8 cellular contexts compared by ENCODE assay signal in the genomic region with DNA sequence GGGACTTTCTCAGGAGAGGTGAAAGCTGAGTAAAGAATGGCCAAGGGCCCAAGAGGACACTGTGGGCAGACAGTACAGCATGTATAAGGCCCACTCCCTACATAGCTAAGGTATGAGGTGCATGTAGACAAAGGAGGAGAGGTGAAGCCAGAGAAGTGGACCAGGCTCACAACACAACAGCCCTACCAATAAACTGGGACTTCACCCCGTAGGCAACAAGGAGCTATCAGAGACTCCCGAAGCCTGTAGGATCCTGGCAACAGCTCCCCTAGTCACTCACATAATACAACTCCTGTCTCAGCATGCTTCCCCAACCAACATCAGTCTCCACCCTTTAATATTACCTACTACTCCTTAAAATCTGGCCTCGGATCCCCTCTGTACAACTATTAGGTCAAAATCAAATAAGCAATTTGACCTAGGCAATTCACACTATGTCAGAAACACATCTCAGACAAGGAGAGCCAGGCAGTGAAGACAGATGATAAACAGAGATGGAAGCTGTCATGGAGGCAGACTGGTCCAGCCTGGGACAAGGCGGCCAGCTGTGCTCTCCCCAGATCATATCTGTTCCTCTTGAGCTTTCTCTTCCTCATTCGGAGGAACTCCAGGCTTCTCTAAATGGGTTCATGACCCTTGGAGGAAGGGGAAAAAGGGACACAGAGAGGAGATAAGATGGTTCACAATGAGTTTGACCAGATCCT. TPM values are rescaled to one million over a fixed set of nuclear protein-coding genes. Genes with fewer than 3 reads are reported as not detected.
A peak's percentile ranks its signal among the peaks of the same experiment; 100 is the strongest.
DNase-seq lines count a peak whose midpoint lies in the region; ATAC-seq and TF ChIP-seq lines count a peak whose summit lies in the region.

No MANE protein-coding gene starts in this region.

- H3K9me3 ChIP-seq in sigmoid colon (no peaks in the 10 kb centered on the region), Peyer's patch (no peaks in the 10 kb centered on the region)

- peaks cover 30% of the 10 kb centered on the region for H3K36me3 Mint-ChIP-seq in GM23338 (ENCODE audit: low read depth)

- no peaks in the 10 kb centered on the region for H3K9me3 Mint-ChIP-seq in GM23338

- WGBS in sigmoid colon, 2 donors = 77% methylated on average over 5 of the region's 5 CpGs

- peaks cover 24% of the 10 kb centered on the region for H3K4me1 Mint-ChIP-seq in GM23338

- H3K4me3 Mint-ChIP-seq in GM23338 = peak overlapping the region; percentile 90

- no peak for DNase-seq in GM23338 (ENCODE audit: low spot score)
- peak; percentile 7 for DNase-seq in RPMI8226
- DNase-seq in epithelial cell of proximal tubule (ENCODE audit: low read depth) = no peak
- DNase-seq in sigmoid colon = no peak
- no peak for DNase-seq in Peyer's patch

- H3K4me3 ChIP-seq in GM23338 = peak overlapping the region; percentile 83
- H3K4me3 ChIP-seq in epithelial cell of proximal tubule (ENCODE audit: low read depth, low read length) = peak overlapping the region; percentile 71
- peak overlapping the region in 3 of 4 donors; percentile 72 to 89 (median 76) for H3K4me3 ChIP-seq in sigmoid colon
- peak overlapping the region in 2 of 4 donors; percentile 76 to 80 for H3K4me3 ChIP-seq in Peyer's patch

- no peaks in the 10 kb centered on the region for H3F3A ChIP-seq in GM23338 (replicated peaks; ENCODE audit: low read depth)

- no peak overlapping the region; the same call in 1 of the 2 replicates for H2AFZ ChIP-seq in GM23338

- H3K79me2 ChIP-seq in GM23338 (replicated peaks; ENCODE audit: insufficient read depth) = peaks cover 56% of the 10 kb centered on the region

- no peak for TF ChIP-seq CTCF in GM23338 (conservative IDR thresholded peaks at IDR 0.05; ENCODE audit: low read depth in 2 of 2)
- TF ChIP-seq CTCF in epithelial cell of proximal tubule (conservative IDR thresholded peaks at IDR 0.05; ENCODE audit: low read depth, low read length) = no peak
- TF ChIP-seq CTCF in sigmoid colon (IDR thresholded peaks at IDR 0.05) = no peak
- no peak for TF ChIP-seq CTCF in Peyer's patch (IDR thresholded peaks at IDR 0.05)

- H3K27ac ChIP-seq in GM23338 (ENCODE audit: low read depth) = no peak overlapping the region
- peak overlapping the region in 2 of 4 donors; percentile 91 to 94 for H3K27ac ChIP-seq in sigmoid colon
- H3K27ac ChIP-seq in Peyer's patch = no peak overlapping the region

- peaks cover 45% of the 10 kb centered on the region for H4K20me1 ChIP-seq in GM23338 (replicated peaks; ENCODE audit: insufficient read depth)

- H3K27me3 ChIP-seq in GM23338 (ENCODE audit: insufficient read depth) (no peaks in the 10 kb centered on the region), sigmoid colon (no peaks in the 10 kb centered on the region), Peyer's patch (no peaks in the 10 kb centered on the region)

- H3K36me3 ChIP-seq in GM23338 (ENCODE audit: insufficient read depth) = no peaks in the 10 kb centered on the region
- peaks cover 0 to 6% (median 2%) of the 10 kb centered on the region in 4 donors for H3K36me3 ChIP-seq in sigmoid colon
- H3K36me3 ChIP-seq in Peyer's patch = no peaks in the 10 kb centered on the region

- no peak for ATAC-seq in GM23338
- ATAC-seq in GM18858 (IDR thresholded peaks at IDR 0.05; ENCODE audit: unreplicated experiment) = no peak
- no peak for ATAC-seq in GM21529 (IDR thresholded peaks at IDR 0.05; ENCODE audit: unreplicated experiment)
- ATAC-seq in GM21390 (IDR thresholded peaks at IDR 0.05; ENCODE audit: unreplicated experiment) = no peak

- TF ChIP-seq POLR2A in sigmoid colon (IDR thresholded peaks at IDR 0.05) = no peak
- no peak for TF ChIP-seq POLR2A in Peyer's patch (IDR thresholded peaks at IDR 0.05)

- no peaks in the 10 kb centered on the region for H3K9me2 ChIP-seq in GM23338 (ENCODE audit: insufficient read depth)

- H3K4me1 ChIP-seq in GM23338 (ENCODE audit: insufficient read depth) (peaks cover 11% of the 10 kb centered on the region; the same call in 1 of the 2 replicates), sigmoid colon (peaks cover 0 to 24% (median 20%) of the 10 kb centered on the region in 4 donors), Peyer's patch (peaks cover 0 to 20% (median 10%) of the 10 kb centered on the region in 4 donors)

- intact Hi-C loops in sigmoid colon (cut with DNase I) = loop anchor here (5.0 kb wide), 1 partner anchor 173 kb away; a partner anchor contains a TSS

- H3K27ac Mint-ChIP-seq in GM23338 = no peak overlapping the region

- no peak for TF ChIP-seq EP300 in sigmoid colon (IDR thresholded peaks at IDR 0.05)

- H3K27me3 Mint-ChIP-seq in GM23338 (ENCODE audit: insufficient read depth, low read depth, poor library complexity) = peaks cover 7% of the 10 kb centered on the region

- H3K4me2 ChIP-seq in GM23338 = peak overlapping the region; percentile 98

TF ChIP-seq in GM23338, 12 proteins besides CTCF, POLR2A, EP300 and RAD21 (continues in another document):
- TF ChIP-seq, protein P1, sequence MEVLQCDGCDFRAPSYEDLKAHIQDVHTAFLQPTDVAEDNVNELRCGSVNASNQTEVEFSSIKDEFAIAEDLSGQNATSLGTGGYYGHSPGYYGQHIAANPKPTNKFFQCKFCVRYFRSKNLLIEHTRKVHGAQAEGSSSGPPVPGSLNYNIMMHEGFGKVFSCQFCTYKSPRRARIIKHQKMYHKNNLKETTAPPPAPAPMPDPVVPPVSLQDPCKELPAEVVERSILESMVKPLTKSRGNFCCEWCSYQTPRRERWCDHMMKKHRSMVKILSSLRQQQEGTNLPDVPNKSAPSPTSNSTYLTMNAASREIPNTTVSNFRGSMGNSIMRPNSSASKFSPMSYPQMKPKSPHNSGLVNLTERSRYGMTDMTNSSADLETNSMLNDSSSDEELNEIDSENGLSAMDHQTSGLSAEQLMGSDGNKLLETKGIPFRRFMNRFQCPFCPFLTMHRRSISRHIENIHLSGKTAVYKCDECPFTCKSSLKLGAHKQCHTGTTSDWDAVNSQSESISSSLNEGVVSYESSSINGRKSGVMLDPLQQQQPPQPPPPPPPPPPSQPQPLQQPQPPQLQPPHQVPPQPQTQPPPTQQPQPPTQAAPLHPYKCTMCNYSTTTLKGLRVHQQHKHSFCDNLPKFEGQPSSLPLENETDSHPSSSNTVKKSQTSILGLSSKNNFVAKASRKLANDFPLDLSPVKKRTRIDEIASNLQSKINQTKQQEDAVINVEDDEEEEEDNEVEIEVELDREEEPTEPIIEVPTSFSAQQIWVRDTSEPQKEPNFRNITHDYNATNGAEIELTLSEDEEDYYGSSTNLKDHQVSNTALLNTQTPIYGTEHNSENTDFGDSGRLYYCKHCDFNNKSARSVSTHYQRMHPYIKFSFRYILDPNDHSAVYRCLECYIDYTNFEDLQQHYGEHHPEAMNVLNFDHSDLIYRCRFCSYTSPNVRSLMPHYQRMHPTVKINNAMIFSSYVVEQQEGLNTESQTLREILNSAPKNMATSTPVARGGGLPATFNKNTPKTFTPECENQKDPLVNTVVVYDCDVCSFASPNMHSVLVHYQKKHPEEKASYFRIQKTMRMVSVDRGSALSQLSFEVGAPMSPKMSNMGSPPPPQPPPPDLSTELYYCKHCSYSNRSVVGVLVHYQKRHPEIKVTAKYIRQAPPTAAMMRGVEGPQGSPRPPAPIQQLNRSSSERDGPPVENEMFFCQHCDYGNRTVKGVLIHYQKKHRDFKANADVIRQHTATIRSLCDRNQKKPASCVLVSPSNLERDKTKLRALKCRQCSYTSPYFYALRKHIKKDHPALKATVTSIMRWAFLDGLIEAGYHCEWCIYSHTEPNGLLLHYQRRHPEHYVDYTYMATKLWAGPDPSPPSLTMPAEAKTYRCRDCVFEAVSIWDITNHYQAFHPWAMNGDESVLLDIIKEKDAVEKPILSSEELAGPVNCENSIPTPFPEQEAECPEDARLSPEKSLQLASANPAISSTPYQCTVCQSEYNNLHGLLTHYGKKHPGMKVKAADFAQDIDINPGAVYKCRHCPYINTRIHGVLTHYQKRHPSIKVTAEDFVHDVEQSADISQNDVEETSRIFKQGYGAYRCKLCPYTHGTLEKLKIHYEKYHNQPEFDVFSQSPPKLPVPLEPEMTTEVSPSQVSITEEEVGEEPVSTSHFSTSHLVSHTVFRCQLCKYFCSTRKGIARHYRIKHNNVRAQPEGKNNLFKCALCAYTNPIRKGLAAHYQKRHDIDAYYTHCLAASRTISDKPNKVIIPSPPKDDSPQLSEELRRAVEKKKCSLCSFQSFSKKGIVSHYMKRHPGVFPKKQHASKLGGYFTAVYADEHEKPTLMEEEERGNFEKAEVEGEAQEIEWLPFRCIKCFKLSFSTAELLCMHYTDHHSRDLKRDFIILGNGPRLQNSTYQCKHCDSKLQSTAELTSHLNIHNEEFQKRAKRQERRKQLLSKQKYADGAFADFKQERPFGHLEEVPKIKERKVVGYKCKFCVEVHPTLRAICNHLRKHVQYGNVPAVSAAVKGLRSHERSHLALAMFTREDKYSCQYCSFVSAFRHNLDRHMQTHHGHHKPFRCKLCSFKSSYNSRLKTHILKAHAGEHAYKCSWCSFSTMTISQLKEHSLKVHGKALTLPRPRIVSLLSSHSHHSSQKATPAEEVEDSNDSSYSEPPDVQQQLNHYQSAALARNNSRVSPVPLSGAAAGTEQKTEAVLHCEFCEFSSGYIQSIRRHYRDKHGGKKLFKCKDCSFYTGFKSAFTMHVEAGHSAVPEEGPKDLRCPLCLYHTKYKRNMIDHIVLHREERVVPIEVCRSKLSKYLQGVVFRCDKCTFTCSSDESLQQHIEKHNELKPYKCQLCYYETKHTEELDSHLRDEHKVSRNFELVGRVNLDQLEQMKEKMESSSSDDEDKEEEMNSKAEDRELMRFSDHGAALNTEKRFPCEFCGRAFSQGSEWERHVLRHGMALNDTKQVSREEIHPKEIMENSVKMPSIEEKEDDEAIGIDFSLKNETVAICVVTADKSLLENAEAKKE (CRISPR knock-in tag; IDR thresholded peaks at IDR 0.05) = no peak
- no peak for TF ChIP-seq EZH2phosphoT487 (IDR thresholded peaks at IDR 0.05; ENCODE audit: unreplicated experiment)

RNA-seq across cellular contexts. Expression of a gene that starts 1.4 kb away (rescaled TPM):
- 28.9 and 34.8 TPM in 2 replicates for total RNA-seq in GM23338 (2014; rRNA removed; shearing (Covaris generic))
- 13.5 and 14.7 TPM in 2 replicates for polyA plus RNA-seq in GM23338 (2016; fragmentation: Nextera tagmentation; extraction: Ambion mirVana)
- 16.4 and 23.2 TPM in 2 replicates for total RNA-seq in epithelial cell of proximal tubule
- 10 to 100 TPM; 11.1 to 13.8 (median 11.7) TPM for total RNA-seq in sigmoid colon
- polyA plus RNA-seq in sigmoid colon = 1 to 10 TPM; 2.5 to 6.8 (median 3.0) TPM
- 10 to 100 TPM in 1 of 4 donors, 1 to 10 TPM in 3; 5.4 to 18.2 (median 6.9) TPM for total RNA-seq in Peyer's patch
